Comparison of ENCODE assay signal across 10 cellular contexts in the genomic region with DNA sequence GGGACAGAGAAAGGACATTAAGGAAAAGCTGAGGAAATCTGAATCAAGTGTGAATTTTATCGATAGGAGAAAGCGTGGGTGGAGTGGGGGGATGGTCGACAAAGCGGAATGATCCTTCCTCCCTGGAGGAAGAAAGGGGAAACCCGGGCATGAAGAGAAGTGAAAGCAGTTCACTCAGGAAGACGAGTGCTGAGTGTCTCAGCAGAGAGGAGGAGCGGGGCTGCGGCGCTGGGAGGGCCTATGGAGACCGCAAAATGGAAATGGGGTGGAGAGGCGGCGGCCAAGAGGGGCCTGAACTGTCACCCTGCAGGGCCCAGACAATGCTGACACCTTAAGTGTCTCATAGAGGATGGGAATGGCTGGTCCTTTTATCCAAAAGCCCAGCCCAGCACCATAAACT. TPM values are rescaled to one million over a fixed set of nuclear protein-coding genes. Genes with fewer than 3 reads are reported as not detected.
A peak's percentile ranks its signal among the peaks of the same experiment; 100 is the strongest.
DNase-seq lines count a peak whose midpoint lies in the region; ATAC-seq, FAIRE-seq and TF ChIP-seq lines count a peak whose summit lies in the region.
"Had no signal": no experiment of that assay in that cellular context is flagged by ENCODE, and none has a peak within 500 bp of the region (broad histone marks: within the 10 kb centered on the region; RNA-seq: fewer than 3 reads in every experiment).

No MANE protein-coding gene starts in this region.

- H3K4me1 ChIP-seq in SK-N-SH (ENCODE audit: control insufficient read depth in 1 of 2, insufficient read depth in 2 of 2, low read depth in 1 of 2, low read length in 1 of 2) = peaks cover 13 to 31% of the 10 kb centered on the region in 2 experiments; a peak in 3 of 4 replicates
- H3K4me1 ChIP-seq in K562 (replicated peaks in 1 of 2; ENCODE audit: control insufficient read depth in 2 of 2, insufficient read depth in 2 of 2, low read length in 2 of 2) = peaks cover 41 to 51% of the 10 kb centered on the region in 2 experiments
- H3K4me1 ChIP-seq in testis = peaks cover 23% of the 10 kb centered on the region

- TF ChIP-seq POLR2A in K562 (conservative IDR thresholded peaks at IDR 0.05) (no peak), testis (IDR thresholded peaks at IDR 0.05) (no peak)

- no peaks in the 10 kb centered on the region for H3K9me2 ChIP-seq in SK-N-SH

- CTCF ChIA-PET in SK-N-SH (lab: Yijun Ruan, JAX) = no interaction called here
- CTCF ChIA-PET in K562 (lab: Yijun Ruan, JAX; ENCODE audit: low intra/inter-chr PET ratio) = no interaction called here

- TF ChIP-seq CTCF in SK-N-SH (IDR thresholded peaks at IDR 0.05) (no peak), K562 (IDR thresholded peaks at IDR 0.05 in 2 of 3, conservative IDR thresholded peaks at IDR 0.05 in 1 of 3; ENCODE audit: insufficient read depth in 2 of 3, low read depth in 1 of 3, low read length in 3 of 3) (no peak), testis (IDR thresholded peaks at IDR 0.05) (no peak)

- POLR2A ChIA-PET in SK-N-SH (lab: Yijun Ruan, JAX) = no interaction called here
- POLR2A ChIA-PET in K562 (lab: Yijun Ruan, JAX) = no interaction called here

- H3K4me3 ChIP-seq in SK-N-SH (ENCODE audit: low read depth in 2 of 2, low read length in 1 of 2) (no peak overlapping the region), K562 (no peak overlapping the region), testis (no peak overlapping the region)

- no peak for FAIRE-seq in K562 (lab: Jason Lieb, UNC)
- FAIRE-seq: A204.1 had no signal

- TF ChIP-seq EP300 in SK-N-SH (IDR thresholded peaks at IDR 0.05; ENCODE audit: borderline replicate concordance in 1 of 2, low read depth in 1 of 2, low read length in 1 of 2) (no peak), K562 (IDR thresholded peaks at IDR 0.05; ENCODE audit: low read length) (no peak)

- peaks cover 32% of the 10 kb centered on the region for H3F3A ChIP-seq in SK-N-SH (replicated peaks; ENCODE audit: insufficient read depth)

- TF ChIP-seq RAD21 in SK-N-SH (IDR thresholded peaks at IDR 0.05; ENCODE audit: low read length) (no peak), K562 (CRISPR knock-in tag; conservative IDR thresholded peaks at IDR 0.05 in 1 of 2, IDR thresholded peaks at IDR 0.05 in 1 of 2) (no peak)

- BruUV-seq in K562 (replicated peaks; lab: Mats Ljungman, UMichigan) = no TSS peak

- peaks cover 16% of the 10 kb centered on the region for H3K9me1 ChIP-seq in K562 (ENCODE audit: control insufficient read depth, insufficient read depth, low read length)

- no peak for DNase-seq in SK-N-SH
- no peak for DNase-seq in K562 (ENCODE audit: extremely low read depth in 1 of 4, low spot score in 3 of 4)
- DNase-seq in medulla oblongata (ENCODE audit: extremely low spot score) = peak; percentile 67
- DNase-seq in testis = peak; percentile 38
- DNase-seq in ureter (ENCODE audit: low spot score) = no peak
- DNase-seq in activated CD4-positive, alpha-beta T cell treated with anti-CD3 and anti-CD28 coated beads, Interleukin-2, amount 50 U/mL, for 48 hours = no peak
- DNase-seq in NAMALWA (ENCODE audit: low spot score) = no peak
- DNase-seq: activated CD4-positive, alpha-beta T cell treated with anti-CD3 and anti-CD28 coated beads for 1 hour had no signal

- H4K20me1 ChIP-seq in SK-N-SH (ENCODE audit: insufficient read depth) (peaks cover 10% of the 10 kb centered on the region), K562 (replicated peaks; ENCODE audit: control insufficient read depth, insufficient read depth, low read length) (peaks cover 45% of the 10 kb centered on the region)

- no peak overlapping the region; a peak in 1 of 4 replicates for H3K27ac ChIP-seq in SK-N-SH (ENCODE audit: low read depth in 2 of 2, low read length in 1 of 2)
- no peak overlapping the region for H3K27ac ChIP-seq in K562 (ENCODE audit: extremely low read depth, low read depth, low read length)
- peak overlapping the region; percentile 48 to 78 for H3K27ac ChIP-seq in testis

- intact Hi-C loops in K562 (cut with micrococcal nuclease) = no loop called here
- intact Hi-C loops in testis (cut with DNase I; ENCODE audit: low total_unique reads) = no loop called here

- no peaks in the 10 kb centered on the region for H3K27me3 ChIP-seq in SK-N-SH (ENCODE audit: insufficient read depth)
- no peaks in the 10 kb centered on the region for H3K27me3 ChIP-seq in K562 (ENCODE audit: control insufficient read depth in 2 of 2, insufficient read depth in 2 of 2, low read length in 2 of 2)
- no peaks in the 10 kb centered on the region for H3K27me3 ChIP-seq in testis

- H3K79me2 ChIP-seq in SK-N-SH (ENCODE audit: insufficient read depth) (peaks cover 100% of the 10 kb centered on the region), K562 (ENCODE audit: control insufficient read depth, insufficient read depth, low read length) (peaks cover 89% of the 10 kb centered on the region)

- in situ Hi-C loops in K562 (cut with MboI) = no loop called here

- H3K36me3 ChIP-seq in SK-N-SH (replicated peaks in 1 of 2; ENCODE audit: control insufficient read depth in 1 of 2, insufficient read depth in 2 of 2, low read length in 1 of 2) (peaks cover 3% of the 10 kb centered on the region in 2 experiments), K562 (ENCODE audit: control insufficient read depth, insufficient read depth, low read length) (peaks cover 55% of the 10 kb centered on the region), testis (ENCODE audit: low read depth, missing control alignments) (no peaks in the 10 kb centered on the region)

- H2AFZ ChIP-seq in SK-N-SH (ENCODE audit: low read depth) = no peak overlapping the region
- no peak overlapping the region for H2AFZ ChIP-seq in K562 (ENCODE audit: low read depth, low read length)

- ATAC-seq in SK-N-SH treated with all-trans-retinoic acid at 6 μM for 48 hours (no peak), K562 (no peak)

- H3K9me3 ChIP-seq in SK-N-SH (no peaks in the 10 kb centered on the region), K562 (replicated peaks; ENCODE audit: control insufficient read depth, insufficient read depth, low read depth, low read length) (no peaks in the 10 kb centered on the region), testis (no peaks in the 10 kb centered on the region)

- H3K9ac ChIP-seq in SK-N-SH (no peak overlapping the region), K562 (ENCODE audit: insufficient read depth in 1 of 2, low read depth in 2 of 2, low read length in 2 of 2) (peak overlapping the region in 1 of 2 experiments; percentile 75; a peak in 2 of 4 replicates)

- WGBS in SK-N-SH (ENCODE audit: low lambda C conversion rate) = 90% methylated on average over 12 of the region's 12 CpGs
- WGBS in K562 (ENCODE audit: insufficient coverage, low coverage, missing lambda C conversion rate) = 92% methylated on average over 12 of the region's 12 CpGs
- 60 to 73% methylated on average over 12 of the region's 12 CpGs for WGBS in testis, 2 donors

- 0 out of 2 replicates have a peak overlapping the region, but pooled peaks have one; percentile 74 for H3K4me2 ChIP-seq in SK-N-SH
- no peak overlapping the region for H3K4me2 ChIP-seq in K562 (ENCODE audit: insufficient read depth, low read length)

RNA-seq across cellular contexts. Expression of gene ZDHHC7, which starts 8.7 kb away (rescaled TPM):
- 69.3 and 114 TPM in 2 replicates for polyA plus RNA-seq in SK-N-SH (2012; rRNA removed)
- polyA plus RNA-seq in SK-N-SH (2012; cell fraction: cytosol; rRNA removed) = 65.1 and 80.3 TPM in 2 replicates
- 62.2 and 73.3 TPM in 2 replicates for polyA plus RNA-seq in SK-N-SH (2012; cell fraction: nucleus; rRNA removed)
- total RNA-seq in K562 (2011; cell fraction: chromatin; rRNA removed; ENCODE audit: low replicate concordance) = 116 and 182 TPM in 2 replicates
- 70.2 and 72.6 TPM in 2 replicates for total RNA-seq in K562 (2011; cell fraction: nucleolus; rRNA removed)
- total RNA-seq in K562 (2011; cell fraction: nucleoplasm; rRNA removed) = 82.7 and 89.1 TPM in 2 replicates
- total RNA-seq in K562 (2014; rRNA removed) = 37.4 and 42.5 TPM in 2 replicates
- total RNA-seq in K562 (2014; rRNA removed; fragmentation: Illumina TruSeq; extraction: Trizol) = 37.2 and 38.1 TPM in 2 replicates
- total RNA-seq in K562 (2015; rRNA removed; fragmentation: Illumina TruSeq; extraction: Trizol) = 44.5 and 44.6 TPM in 2 replicates
- total RNA-seq in K562 (2021) = 45.7 and 47.0 TPM in 2 replicates
- polyA plus RNA-seq in K562 (2011; rRNA removed) = 36.5 and 42.5 TPM in 2 replicates
- polyA plus RNA-seq in K562 (2011; cell fraction: cytosol; rRNA removed) = 43.9 and 59.7 TPM in 2 replicates
- 78.8 and 96.8 TPM in 2 replicates for polyA plus RNA-seq in K562 (2011; cell fraction: nucleus; rRNA removed)
- 37.6 and 39.5 TPM in 2 replicates for polyA plus RNA-seq in K562 (2012)
- polyA plus RNA-seq in K562 (2014; fragmentation: Illumina TruSeq; extraction: Trizol) = 48.2 and 49.7 TPM in 2 replicates
- 1 to 10 TPM; 1.7 to 1.8 TPM for polyA plus RNA-seq in K562 (2014; fragmentation: Nextera tagmentation; extraction: Ambion mirVana)
- 31.3 and 39.8 TPM in 2 replicates for polyA plus RNA-seq in K562 (2014; rRNA removed)
- polyA minus RNA-seq in K562 (2011; rRNA and poly(A)+ RNA removed) = 22.4 and 22.5 TPM in 2 replicates
- polyA minus RNA-seq in K562 (2011; cell fraction: cytosol; rRNA and poly(A)+ RNA removed) = 14.8 and 19.9 TPM in 2 replicates
- 17.2 and 23.5 TPM in 2 replicates for polyA minus RNA-seq in K562 (2011; cell fraction: nucleus; rRNA and poly(A)+ RNA removed)
- total RNA-seq in testis = 10 to 100 TPM; 35.0 to 42.7 TPM
- polyA plus RNA-seq in testis (ENCODE audit: insufficient read depth, low read depth, low replicate concordance) = 29.4 TPM
- 50.5 TPM for total RNA-seq in ureter

RNA-seq across cellular contexts. Expression of gene KIAA0513, which starts 25.0 kb away (rescaled TPM):
- polyA plus RNA-seq in SK-N-SH (2012; rRNA removed) (4.8 and 6.5 TPM in 2 replicates), K562 (2011; rRNA removed) (6.9 and 8.6 TPM in 2 replicates), K562 (2014; fragmentation: Illumina TruSeq; extraction: Trizol) (10.1 and 12.6 TPM in 2 replicates), K562 (2014; fragmentation: Nextera tagmentation; extraction: Ambion mirVana) (under 1 TPM; 0.18 to 0.36 TPM), K562 (2014; rRNA removed) (9.8 and 10.2 TPM in 2 replicates), testis (ENCODE audit: insufficient read depth, low read depth, low replicate concordance) (9.8 TPM)
- polyA plus RNA-seq in SK-N-SH (2012; cell fraction: cytosol; rRNA removed) = 2.8 and 3.9 TPM in 2 replicates
- polyA plus RNA-seq in SK-N-SH (2012; cell fraction: nucleus; rRNA removed) = 6.8 and 7.4 TPM in 2 replicates
- 51.3 and 93.2 TPM in 2 replicates for total RNA-seq in K562 (2011; cell fraction: chromatin; rRNA removed; ENCODE audit: low replicate concordance)
- total RNA-seq in K562 (2011; cell fraction: nucleolus; rRNA removed) = 39.2 and 39.4 TPM in 2 replicates
- 29.0 and 33.3 TPM in 2 replicates for total RNA-seq in K562 (2011; cell fraction: nucleoplasm; rRNA removed)
- total RNA-seq in K562 (2014; rRNA removed) (11.0 and 11.2 TPM in 2 replicates), K562 (2014; rRNA removed; fragmentation: Illumina TruSeq; extraction: Trizol) (6.1 and 10.3 TPM in 2 replicates), K562 (2015; rRNA removed; fragmentation: Illumina TruSeq; extraction: Trizol) (9.3 and 9.7 TPM in 2 replicates), K562 (2021) (13.7 and 14.7 TPM in 2 replicates), testis (10 to 100 TPM; 18.4 to 18.7 TPM), ureter (16.1 TPM)
- 4.0 and 9.6 TPM in 2 replicates for polyA plus RNA-seq in K562 (2011; cell fraction: cytosol; rRNA removed)
- 6.8 and 12.9 TPM in 2 replicates for polyA plus RNA-seq in K562 (2011; cell fraction: nucleus; rRNA removed)
- polyA plus RNA-seq in K562 (2012) = 10.5 and 13.3 TPM in 2 replicates
- 7.7 and 17.3 TPM in 2 replicates for polyA minus RNA-seq in K562 (2011; rRNA and poly(A)+ RNA removed)
- polyA minus RNA-seq in K562 (2011; cell fraction: cytosol; rRNA and poly(A)+ RNA removed) = 5.1 and 6.4 TPM in 2 replicates
- polyA minus RNA-seq in K562 (2011; cell fraction: nucleus; rRNA and poly(A)+ RNA removed) = 9.6 and 11.7 TPM in 2 replicates

Comparison
In these comparisons a context has a peak if more than half of its experiments do, and no peak if none do; other contexts are left out.
1. DNase-seq: peak in medulla oblongata (single experiment) and testis (single experiment); none in SK-N-SH (single experiment), K562 (0 of 4), ureter (single experiment), activated CD4-positive, alpha-beta T cell treated with anti-CD3 and anti-CD28 coated beads, Interleukin-2, amount 50 U/mL, for 48 hours (0 of 2) and NAMALWA (single experiment).
2. H3K27ac ChIP-seq: peak in testis (2 of 2); none in SK-N-SH (0 of 2) and K562 (single experiment).